ENCODE assay signal across 13 cellular contexts in the genomic region with DNA sequence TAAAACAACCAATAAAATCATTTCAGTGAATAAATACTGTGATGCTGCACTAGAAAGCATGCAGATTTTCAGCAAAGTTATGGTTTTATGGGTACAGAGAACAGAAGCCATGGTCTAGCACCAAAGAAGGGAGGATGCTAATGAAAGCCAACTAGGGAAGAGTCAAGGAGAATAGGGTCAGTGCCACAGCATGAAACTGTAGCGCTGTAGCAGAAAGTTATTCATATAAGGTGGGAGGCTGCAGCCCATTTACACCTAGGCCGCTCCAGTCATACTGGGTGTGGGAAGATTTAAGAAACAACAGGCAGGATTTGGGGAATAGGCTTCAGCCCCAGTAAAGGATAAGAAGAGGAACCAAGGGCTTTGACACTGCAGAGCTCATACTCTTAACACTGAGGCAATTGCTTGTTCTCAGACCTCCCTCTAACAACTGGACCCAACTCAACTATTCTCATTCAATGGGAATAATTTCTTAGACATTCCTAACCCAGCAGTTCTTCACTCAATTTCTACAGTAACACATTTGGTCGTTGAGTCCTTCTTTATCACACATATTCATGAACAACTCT. TPM values are rescaled to one million over a fixed set of nuclear protein-coding genes. Genes with fewer than 3 reads are reported as not detected.
DNase-seq lines count a peak whose midpoint lies in the region; ATAC-seq lines count a peak whose summit lies in the region.
"Had no signal": no experiment of that assay in that cellular context is flagged by ENCODE, and none has a peak within 500 bp of the region (broad histone marks: within the 10 kb centered on the region; RNA-seq: fewer than 3 reads in every experiment).

No MANE protein-coding gene starts in this region.

- peaks cover 16% of the 10 kb centered on the region for H3K79me1 ChIP-seq in mesenchymal stem cell (replicated peaks; ENCODE audit: low read length, poor library complexity, severe bottlenecking)

- H3K4me3 ChIP-seq in BLaER1 treated with 17β-estradiol and CSF1 and Interleukin-3, amounts not matched to agents 10 nM and 100 nM: peak overlapping the region in 8 of 10 experiments; percentile 72 to 90 (median 82); a peak in 17 of 20 replicates
- peak overlapping the region; percentile 78 for H3K4me3 ChIP-seq in GM08714 (ENCODE audit: low read length)
- H3K4me3 ChIP-seq in mesenchymal stem cell (ENCODE audit: insufficient read depth in 1 of 2, low read depth in 1 of 2, low read length in 2 of 2): peak overlapping the region in 1 of 2 experiments; percentile 86

- H3K4me3 Mint-ChIP-seq in activated CD8-positive, alpha-beta T cell treated with anti-CD3 and anti-CD28 coated beads, Interleukin-2, amount 10 ng/mL, durations not matched to agents 7 days and 5 days: peak overlapping the region; percentile 82

- H3K27ac ChIP-seq in BLaER1 treated with 17β-estradiol and CSF1 and Interleukin-3, amounts not matched to agents 10 nM and 100 nM: peak overlapping the region in 9 of 11 experiments; percentile 7 to 99 (median 95); a peak in 13 of 22 replicates
- no peak overlapping the region for H3K27ac ChIP-seq in mesenchymal stem cell (ENCODE audit: low read length, poor library complexity, severe bottlenecking)
- H3K27ac ChIP-seq: parathyroid adenoma had no signal

- H3K23ac ChIP-seq in mesenchymal stem cell (ENCODE audit: low read length in 2 of 2): no peak overlapping the region

- peaks cover 41 to 67% (median 51%) of the 10 kb centered on the region in 10 experiments for H3K4me1 ChIP-seq in BLaER1 treated with 17β-estradiol and CSF1 and Interleukin-3, amounts not matched to agents 10 nM and 100 nM
- peaks cover 7% of the 10 kb centered on the region for H3K4me1 ChIP-seq in mesenchymal stem cell (ENCODE audit: control insufficient read depth, insufficient read depth, low read depth, low read length)
- H3K4me1 ChIP-seq: parathyroid adenoma had no signal

- H4K20me1 ChIP-seq in BLaER1 treated with 17β-estradiol and CSF1 and Interleukin-3, amounts not matched to agents 10 nM and 100 nM: peaks cover 0 to 29% (median 3%) of the 10 kb centered on the region in 11 experiments; a peak in 7 of 22 replicates

- H3K27me3 ChIP-seq in BLaER1 treated with 17β-estradiol and CSF1 and Interleukin-3, amounts not matched to agents 10 nM and 100 nM: no peaks in the 10 kb centered on the region
- H3K27me3 ChIP-seq in mesenchymal stem cell (ENCODE audit: control insufficient read depth in 1 of 2, insufficient read depth in 1 of 2, low read length in 2 of 2): no peaks in the 10 kb centered on the region
- H3K27me3 ChIP-seq: gastroesophageal sphincter, tibial nerve had no signal

- WGBS in mesenchymal stem cell: 89% methylated on average over 3 of the region's 3 CpGs

- H4K8ac ChIP-seq in mesenchymal stem cell (ENCODE audit: low read length): no peak overlapping the region

- no peaks in the 10 kb centered on the region for H3K9me3 Mint-ChIP-seq in activated CD8-positive, alpha-beta T cell treated with anti-CD3 and anti-CD28 coated beads, Interleukin-2, amount 10 ng/mL, durations not matched to agents 7 days and 5 days (ENCODE audit: insufficient read depth)

- no peak overlapping the region for H2BK120ac ChIP-seq in mesenchymal stem cell (ENCODE audit: low read depth, low read length)

- H2BK15ac ChIP-seq in mesenchymal stem cell (ENCODE audit: low read depth, poor library complexity, severe bottlenecking): no peak overlapping the region

- peaks cover 0 to 29% (median 22%) of the 10 kb centered on the region in 11 experiments; a peak in 18 of 22 replicates for H3K9me3 ChIP-seq in BLaER1 treated with 17β-estradiol and CSF1 and Interleukin-3, amounts not matched to agents 10 nM and 100 nM (replicated peaks in 1 of 11)
- no peaks in the 10 kb centered on the region for H3K9me3 ChIP-seq in mesenchymal stem cell (ENCODE audit: control insufficient read depth, low read length)
- H3K9me3 ChIP-seq: gastroesophageal sphincter, tibial nerve had no signal

- H3K4me2 ChIP-seq in BLaER1 treated with 17β-estradiol and CSF1 and Interleukin-3, amounts not matched to agents 10 nM and 100 nM: peak overlapping the region; percentile 78 to 98 (median 83); a peak in 21 of 22 replicates
- no peak overlapping the region for H3K4me2 ChIP-seq in mesenchymal stem cell (ENCODE audit: low read length, poor library complexity, severe bottlenecking)

- H3K27me3 Mint-ChIP-seq in activated CD8-positive, alpha-beta T cell treated with anti-CD3 and anti-CD28 coated beads, Interleukin-2, amount 10 ng/mL, durations not matched to agents 7 days and 5 days (ENCODE audit: low read depth): no peaks in the 10 kb centered on the region

- peaks cover 49% of the 10 kb centered on the region for H3K4me1 Mint-ChIP-seq in activated CD8-positive, alpha-beta T cell treated with anti-CD3 and anti-CD28 coated beads, Interleukin-2, amount 10 ng/mL, durations not matched to agents 7 days and 5 days (ENCODE audit: low read depth)

- no peak overlapping the region for H2BK12ac ChIP-seq in mesenchymal stem cell (ENCODE audit: low read length in 2 of 2)

- no peak overlapping the region for H4K91ac ChIP-seq in mesenchymal stem cell (ENCODE audit: low read length)

- H3K27ac Mint-ChIP-seq in activated CD8-positive, alpha-beta T cell treated with anti-CD3 and anti-CD28 coated beads, Interleukin-2, amount 10 ng/mL, durations not matched to agents 7 days and 5 days: peak overlapping the region; percentile 95

- H2AK5ac ChIP-seq in mesenchymal stem cell (ENCODE audit: low read length, severe bottlenecking): peak overlapping the region; percentile 81

- ATAC-seq in activated CD8-positive, alpha-beta T cell treated with anti-CD3 and anti-CD28 coated beads, Interleukin-2, amount 10 ng/mL, durations not matched to agents 7 days and 5 days: no peak
- no peak for ATAC-seq in HG03135 (IDR thresholded peaks at IDR 0.05; ENCODE audit: unreplicated experiment)
- no peak for ATAC-seq in GM18861 (IDR thresholded peaks at IDR 0.05; ENCODE audit: unreplicated experiment)
- ATAC-seq: gastroesophageal sphincter had no signal

- peaks cover 85% of the 10 kb centered on the region for H3K36me3 Mint-ChIP-seq in activated CD8-positive, alpha-beta T cell treated with anti-CD3 and anti-CD28 coated beads, Interleukin-2, amount 10 ng/mL, durations not matched to agents 7 days and 5 days (ENCODE audit: low read depth)

- peak overlapping the region in 2 of 11 experiments; percentile 96; a peak in 4 of 22 replicates for H3K9ac ChIP-seq in BLaER1 treated with 17β-estradiol and CSF1 and Interleukin-3, amounts not matched to agents 10 nM and 100 nM
- peak overlapping the region; percentile 89 for H3K9ac ChIP-seq in mesenchymal stem cell (ENCODE audit: low read length)
- H3K9ac ChIP-seq: parathyroid adenoma had no signal

- no peak overlapping the region for H3K14ac ChIP-seq in mesenchymal stem cell (ENCODE audit: low read length in 2 of 2)

- no peak overlapping the region for H3K4ac ChIP-seq in mesenchymal stem cell (ENCODE audit: low read depth in 1 of 2, low read length in 2 of 2)

- no peak overlapping the region for H2AFZ ChIP-seq in mesenchymal stem cell (ENCODE audit: low read depth, low read length)
- H2AFZ ChIP-seq: parathyroid adenoma had no signal

- CTCF ChIA-PET in activated CD8-positive, alpha-beta T cell treated with anti-CD3 and anti-CD28 coated beads, Interleukin-2, amount 10 ng/mL, durations not matched to agents 7 days and 5 days (lab: Charles Lee): interaction anchor here (1.1 kb wide), 1 partner anchor 16 kb away, joined by 4 read pairs; no protein-coding TSS in a partner anchor

- DNase-seq in activated CD8-positive, alpha-beta T cell treated with anti-CD3 and anti-CD28 coated beads, Interleukin-2, amount 10 ng/mL, durations not matched to agents 7 days and 5 days: no peak
- DNase-seq in mesenchymal stem cell: no peak
- no peak for DNase-seq in NCI-H345 (lab: John Stamatoyannopoulos, UW)
- DNase-seq in activated CD4-positive, CD25-positive, alpha-beta regulatory T cell treated with anti-CD3 and anti-CD28 coated beads, Interleukin-2, amount 50 U/mL, for 72 hours: no peak
- DNase-seq: NCI-H1417; stimulated activated CD4-positive, alpha-beta T cell treated with anti-CD3 and anti-CD28 coated beads, Interleukin-4, amount 100 ng/mL, for 4 hours had no signal

- peaks cover 53 to 65% (median 57%) of the 10 kb centered on the region in 11 experiments for H3K36me3 ChIP-seq in BLaER1 treated with 17β-estradiol and CSF1 and Interleukin-3, amounts not matched to agents 10 nM and 100 nM
- peaks cover 5 to 78% of the 10 kb centered on the region in 2 experiments for H3K36me3 ChIP-seq in mesenchymal stem cell (ENCODE audit: control insufficient read depth in 1 of 2, insufficient read depth in 2 of 2, low read depth in 1 of 2, low read length in 2 of 2)

- POLR2A ChIA-PET in activated CD8-positive, alpha-beta T cell treated with anti-CD3 and anti-CD28 coated beads, Interleukin-2, amount 10 ng/mL, durations not matched to agents 7 days and 5 days (lab: Charles Lee): interaction anchor here (1.9 to 4.3 kb wide), 3 partner anchors 54 to 80 kb away, joined by 11 to 36 read pairs (median 26); a partner anchor contains a TSS

- no peak overlapping the region for H3K18ac ChIP-seq in mesenchymal stem cell (ENCODE audit: low read depth in 1 of 2, low read length in 2 of 2)

- H2BK5ac ChIP-seq in mesenchymal stem cell (ENCODE audit: low read depth, low read length, poor library complexity, severe bottlenecking): no peak overlapping the region

RNA-seq across cellular contexts. Expression of a gene that starts 4.4 kb away (rescaled TPM):
- 100 to 1,000 TPM; 308 to 314 TPM for total RNA-seq in activated CD8-positive, alpha-beta T cell treated with anti-CD3 and anti-CD28 coated beads, Interleukin-2, amount 10 ng/mL, durations not matched to agents 7 days and 5 days
- 194 TPM for polyA plus RNA-seq in mesenchymal stem cell (2013, experiment 1 of 2)
- 191 TPM for polyA plus RNA-seq in mesenchymal stem cell (2013, experiment 2 of 2)
